Comparison of ENCODE assay signal across 1 cellular context in genomic region chr12:105899589-105899988, GRCh38.
A peak's percentile ranks its signal among the peaks of the same experiment; 100 is the strongest.
TF ChIP-seq lines count a peak whose summit lies in the region.

No MANE protein-coding gene starts in this region.

TF ChIP-seq in K562, 482 proteins besides CTCF, POLR2A, EP300 and RAD21 (continued from another document):
- TF ChIP-seq L3MBTL2 (IDR thresholded peaks at IDR 0.05) = 0 out of 2 replicates have a peak, but pooled peaks have one; percentile 40
- TF ChIP-seq GABPA (tag; conservative IDR thresholded peaks at IDR 0.05; ENCODE audit: low read depth) = peak; percentile 49
- peak; percentile 76; the same call in 1 of the 2 replicates for TF ChIP-seq SPI1 (IDR thresholded peaks at IDR 0.05; ENCODE audit: borderline replicate concordance, low read depth, low read length)
- no peak for TF ChIP-seq BCLAF1 (IDR thresholded peaks at IDR 0.05; ENCODE audit: borderline replicate concordance in 1 of 2, control insufficient read depth in 1 of 2, low read depth in 2 of 2, low read length in 1 of 2)
- TF ChIP-seq ZBTB49 (CRISPR knock-in tag; IDR thresholded peaks at IDR 0.05; ENCODE audit: borderline replicate concordance) = no peak
- TF ChIP-seq TAF9B (IDR thresholded peaks at IDR 0.05; ENCODE audit: partially characterized antibody) = no peak
- TF ChIP-seq NR3C1 (CRISPR knock-in tag; IDR thresholded peaks at IDR 0.05) = no peak
- TF ChIP-seq ZFP36 (IDR thresholded peaks at IDR 0.05; ENCODE audit: low read depth, low read length, partially characterized antibody) = no peak
- no peak for TF ChIP-seq TCF3 (CRISPR knock-in tag; IDR thresholded peaks at IDR 0.05)
- no peak for TF ChIP-seq ZNF57 (CRISPR knock-in tag; IDR thresholded peaks at IDR 0.05)
- TF ChIP-seq KDM1A (IDR thresholded peaks at IDR 0.05) = no peak
- no peak for TF ChIP-seq BRF1 (IDR thresholded peaks at IDR 0.05; ENCODE audit: borderline replicate concordance, extremely low read depth, insufficient read length)
- TF ChIP-seq ELF1 (tag; IDR thresholded peaks at IDR 0.05) = 0 out of 2 replicates have a peak, but pooled peaks have one; percentile 38
- no peak for TF ChIP-seq RFX5 (IDR thresholded peaks at IDR 0.05; ENCODE audit: low read depth, low read length)
- no peak for TF ChIP-seq ILK (tag; IDR thresholded peaks at IDR 0.05; ENCODE audit: borderline replicate concordance, low read depth)
- TF ChIP-seq ZNF586 (CRISPR knock-in tag; conservative IDR thresholded peaks at IDR 0.05) = no peak
- TF ChIP-seq MNT (conservative IDR thresholded peaks at IDR 0.05) = no peak
- TF ChIP-seq SNAPC5 (CRISPR knock-in tag; IDR thresholded peaks at IDR 0.05) = no peak
- TF ChIP-seq ZBTB17 (CRISPR knock-in tag; IDR thresholded peaks at IDR 0.05) = 0 out of 2 replicates have a peak, but pooled peaks have one; percentile 29
